Comparison of ENCODE assay signal across 13 cellular contexts in genomic region chr12:95574030-95574429, GRCh38. TPM values are rescaled to one million over a fixed set of nuclear protein-coding genes. Genes with fewer than 3 reads are reported as not detected.
DNase-seq lines count a peak whose midpoint lies in the region; ATAC-seq lines count a peak whose summit lies in the region.
"Had no signal": no experiment of that assay in that cellular context is flagged by ENCODE, and none has a peak within 500 bp of the region (broad histone marks: within the 10 kb centered on the region; RNA-seq: fewer than 3 reads in every experiment).

No MANE protein-coding gene starts in this region.

- no peak overlapping the region for H3K4ac ChIP-seq in neuronal stem cell (ENCODE audit: low read length)

- H3K4me2 ChIP-seq in neuronal stem cell (ENCODE audit: insufficient read depth, low read length, poor library complexity, severe bottlenecking) = peak overlapping the region; percentile 19

- H3K23ac ChIP-seq in neuronal stem cell (ENCODE audit: low read depth, low read length, poor library complexity) = no peak overlapping the region

- H3K36me3 Mint-ChIP-seq in activated naive CD8-positive, alpha-beta T cell treated with anti-CD3 and anti-CD28 coated beads, Interleukin-2, amount 50 U/mL, for 24 hours (ENCODE audit: low read depth) = no peaks in the 10 kb centered on the region

- H2BK15ac ChIP-seq in neuronal stem cell (ENCODE audit: low read length) = peak overlapping the region; percentile 14

- H3K27me3 ChIP-seq in neuronal stem cell (ENCODE audit: control insufficient read depth in 3 of 3, insufficient read depth in 3 of 3, low read depth in 1 of 3, low read length in 3 of 3) = peaks cover 0 to 4% (median 0%) of the 10 kb centered on the region in 3 experiments
- H3K27me3 ChIP-seq: BLaER1 treated with 17β-estradiol and CSF1 and Interleukin-3, amounts not matched to agents 10 nM and 100 nM had no signal

- whole genome bisulfite sequencing in neuronal stem cell (ENCODE audit: extremely low coverage in 2 of 2, insufficient read length in 2 of 2, insufficient replicate concordance in 1 of 2), 2 donors = no CpG with 5 or more reads among the region's 7 CpGs

- H4K8ac ChIP-seq in neuronal stem cell (ENCODE audit: low read depth, low read length) = no peak overlapping the region

- H3K9me3 Mint-ChIP-seq in activated naive CD8-positive, alpha-beta T cell treated with anti-CD3 and anti-CD28 coated beads, Interleukin-2, amount 50 U/mL, for 24 hours = no peaks in the 10 kb centered on the region
- H3K9me3 Mint-ChIP-seq: activated CD4-positive, alpha-beta T cell treated with anti-CD3 and anti-CD28 coated beads, Interleukin-2, amount 10 ng/mL, durations not matched to agents 24 days and 14 days had no signal

- H3K79me1 ChIP-seq in neuronal stem cell (ENCODE audit: low read depth, low read length) = no peaks in the 10 kb centered on the region

- H3K9me3 ChIP-seq in neuronal stem cell (replicated peaks in 1 of 2; ENCODE audit: control insufficient read depth in 2 of 2, insufficient read depth in 1 of 2, low read depth in 1 of 2, low read length in 2 of 2) = no peaks in the 10 kb centered on the region
- H3K9me3 ChIP-seq: BLaER1 treated with 17β-estradiol and CSF1 and Interleukin-3, amounts not matched to agents 10 nM and 100 nM; HAP-1; heart right ventricle had no signal

- H3K18ac ChIP-seq in neuronal stem cell (ENCODE audit: low read length) = peak overlapping the region; percentile 76

- H2AK5ac ChIP-seq in neuronal stem cell (ENCODE audit: low read depth, low read length) = no peak overlapping the region

- H3K4me1 ChIP-seq in neuronal stem cell (ENCODE audit: control insufficient read depth in 2 of 2, insufficient read depth in 1 of 2, low read depth in 1 of 2, low read length in 2 of 2) = peaks cover 0 to 5% of the 10 kb centered on the region in 2 donors
- H3K4me1 ChIP-seq: HAP-1 had no signal

- no peak overlapping the region for H3K4me3 Mint-ChIP-seq in activated naive CD8-positive, alpha-beta T cell treated with anti-CD3 and anti-CD28 coated beads, Interleukin-2, amount 50 U/mL, for 24 hours
- H3K4me3 Mint-ChIP-seq: activated CD4-positive, alpha-beta T cell treated with anti-CD3 and anti-CD28 coated beads, Interleukin-2, amount 10 ng/mL, durations not matched to agents 24 days and 14 days had no signal

- peaks cover 4% of the 10 kb centered on the region for H3K27me3 Mint-ChIP-seq in activated naive CD8-positive, alpha-beta T cell treated with anti-CD3 and anti-CD28 coated beads, Interleukin-2, amount 50 U/mL, for 24 hours

- H3K9ac ChIP-seq in neuronal stem cell (ENCODE audit: low read depth, low read length, poor library complexity) = no peak overlapping the region
- H3K9ac ChIP-seq: BLaER1 treated with 17β-estradiol and CSF1 and Interleukin-3, amounts not matched to agents 10 nM and 100 nM had no signal

- H3K36me3 ChIP-seq in neuronal stem cell (replicated peaks in 1 of 2; ENCODE audit: control insufficient read depth in 2 of 2, insufficient read depth in 2 of 2, low read length in 2 of 2) = no peaks in the 10 kb centered on the region
- H3K36me3 ChIP-seq: BLaER1 treated with 17β-estradiol and CSF1 and Interleukin-3, amounts not matched to agents 10 nM and 100 nM; HAP-1; heart right ventricle had no signal

- ATAC-seq in GM19035 (IDR thresholded peaks at IDR 0.05; ENCODE audit: unreplicated experiment) (peak; percentile 75), HG02884 (IDR thresholded peaks at IDR 0.05; ENCODE audit: unreplicated experiment) (peak; percentile 52), HG03139 (IDR thresholded peaks at IDR 0.05; ENCODE audit: unreplicated experiment) (no peak)
- ATAC-seq in activated naive CD8-positive, alpha-beta T cell treated with anti-CD3 and anti-CD28 coated beads, Interleukin-2, amount 50 U/mL, for 24 hours = no peak

- H3K4me1 Mint-ChIP-seq in activated naive CD8-positive, alpha-beta T cell treated with anti-CD3 and anti-CD28 coated beads, Interleukin-2, amount 50 U/mL, for 24 hours = peaks cover 18% of the 10 kb centered on the region

- DNase-seq in activated naive CD8-positive, alpha-beta T cell treated with anti-CD3 and anti-CD28 coated beads, Interleukin-2, amount 50 U/mL, for 24 hours = no peak
- DNase-seq in neuronal stem cell (ENCODE audit: low spot score) = peak; percentile 18
- DNase-seq in anterior cingulate cortex (lab: John Stamatoyannopoulos, UW) = no peak
- no peak for DNase-seq in caudate nucleus (lab: John Stamatoyannopoulos, UW)
- no peak for DNase-seq in NCI-H345 treated with DMSO at 0.1 percent for 48 hours (lab: John Stamatoyannopoulos, UW; ENCODE audit: unreplicated experiment)
- DNase-seq: activated CD4-positive, alpha-beta T cell treated with anti-CD3 and anti-CD28 coated beads, Interleukin-2, amount 10 ng/mL, durations not matched to agents 24 days and 14 days; activated gamma-delta T cell; heart right ventricle had no signal

- no peak overlapping the region for H2BK120ac ChIP-seq in neuronal stem cell (ENCODE audit: low read depth, low read length)

- H3K27ac Mint-ChIP-seq in activated naive CD8-positive, alpha-beta T cell treated with anti-CD3 and anti-CD28 coated beads, Interleukin-2, amount 50 U/mL, for 24 hours = peak overlapping the region; percentile 43
- H3K27ac Mint-ChIP-seq: activated CD4-positive, alpha-beta T cell treated with anti-CD3 and anti-CD28 coated beads, Interleukin-2, amount 10 ng/mL, durations not matched to agents 24 days and 14 days had no signal

- peak overlapping the region; percentile 15 for H2AFZ ChIP-seq in neuronal stem cell (ENCODE audit: low read length)

- no peak overlapping the region for H4K91ac ChIP-seq in neuronal stem cell (ENCODE audit: low read depth, low read length, poor library complexity)

- H3K27ac ChIP-seq in neuronal stem cell (replicated peaks; ENCODE audit: low read length) (no peak overlapping the region), caudate nucleus (ENCODE audit: low read depth, low read length) (no peak overlapping the region)
- H3K27ac ChIP-seq: BLaER1 treated with 17β-estradiol and CSF1 and Interleukin-3, amounts not matched to agents 10 nM and 100 nM; heart right ventricle had no signal

- H2BK12ac ChIP-seq in neuronal stem cell (ENCODE audit: low read length) = no peak overlapping the region

- H3K4me3 ChIP-seq in neuronal stem cell (ENCODE audit: low read length in 2 of 2) = no peak overlapping the region
- H3K4me3 ChIP-seq: BLaER1 treated with 17β-estradiol and CSF1 and Interleukin-3, amounts not matched to agents 10 nM and 100 nM; HAP-1; heart right ventricle had no signal

- H3K14ac ChIP-seq in neuronal stem cell (ENCODE audit: low read length) = no peak overlapping the region

- H2BK5ac ChIP-seq in neuronal stem cell (ENCODE audit: low read length) = no peak overlapping the region

RNA-seq across cellular contexts. Expression of gene USP44, which starts 22.8 kb away (rescaled TPM):
- polyA plus RNA-seq in neuronal stem cell (2013, experiment 1 of 2) = 74.0 TPM
- polyA plus RNA-seq in neuronal stem cell (2013, experiment 2 of 2) = 77.3 TPM

Comparison
In these comparisons a context has a peak if more than half of its experiments do, and no peak if none do; other contexts are left out.
1. ATAC-seq: peak in GM19035 (single experiment) and HG02884 (single experiment); none in activated naive CD8-positive, alpha-beta T cell treated with anti-CD3 and anti-CD28 coated beads, Interleukin-2, amount 50 U/mL, for 24 hours (single experiment) and HG03139 (single experiment).